In genomic region chr13:28622286-28622685, GRCh38 we compare ENCODE assay signal across 19 cellular contexts. TPM values are rescaled to one million over a fixed set of nuclear protein-coding genes. Genes with fewer than 3 reads are reported as not detected.
DNase-seq lines count a peak whose midpoint lies in the region; ATAC-seq and TF ChIP-seq lines count a peak whose summit lies in the region.
"Had no signal": no experiment of that assay in that cellular context is flagged by ENCODE, and none has a peak within 500 bp of the region (broad histone marks: within the 10 kb centered on the region; RNA-seq: fewer than 3 reads in every experiment).

No MANE protein-coding gene starts in this region.

- H3K9ac ChIP-seq in colonic mucosa (ENCODE audit: low read depth in 2 of 2, low read length in 2 of 2) = no peak overlapping the region

- H3K9me3 ChIP-seq in colonic mucosa = no peaks in the 10 kb centered on the region
- H3K9me3 ChIP-seq in lung (ENCODE audit: control insufficient read depth in 2 of 2, insufficient read depth in 1 of 2, low read length in 1 of 2) = no peaks in the 10 kb centered on the region
- H3K9me3 ChIP-seq in CD4-positive, alpha-beta T cell (ENCODE audit: control insufficient read depth, low read length) = no peaks in the 10 kb centered on the region
- H3K9me3 ChIP-seq: prostate gland had no signal

- ATAC-seq in lung (ENCODE audit: insufficient read depth, low FRiP score) (peak; percentile 49), GM21723 (IDR thresholded peaks at IDR 0.05; ENCODE audit: unreplicated experiment) (no peak)
- no peak for ATAC-seq in CD4-positive, alpha-beta T cell (ENCODE audit: poor library complexity)
- ATAC-seq in activated CD8-positive, alpha-beta T cell treated with anti-CD3 and anti-CD28 coated beads, Interleukin-2, amount 10 ng/mL, durations not matched to agents 7 days and 5 days = no peak
- ATAC-seq: HCT116, natural killer cell, SK-N-SH treated with all-trans-retinoic acid at 6 μM for 48 hours had no signal

- DNase-seq in MV-4-11 (lab: John Stamatoyannopoulos, UW) (peak; percentile 94), colonic mucosa (peak; percentile 22), lung (ENCODE audit: low spot score) (peak; percentile 47), substantia nigra (lab: John Stamatoyannopoulos, UW) (peak in 21 of 49 donors; percentile 2 to 68 (median 26))
- DNase-seq in CD4-positive, alpha-beta T cell = no peak
- no peak for DNase-seq in activated CD4-positive, alpha-beta T cell treated with anti-CD3 and anti-CD28 coated beads for 1 hour
- DNase-seq in activated CD8-positive, alpha-beta T cell treated with anti-CD3 and anti-CD28 coated beads, Interleukin-2, amount 10 ng/mL, durations not matched to agents 7 days and 5 days = no peak
- DNase-seq: activated CD4-positive, alpha-beta T cell treated with anti-CD3 and anti-CD28 coated beads, Interleukin-2, amount 50 U/mL, for 1 hour; activated T-cell treated with anti-CD3 and anti-CD28 coated beads, Interleukin-2, amount 50 U/mL, for 24 hours; effector memory CD4-positive, alpha-beta T cell; natural killer cell; NCI-H2081 treated with DMSO at 0.1 percent for 48 hours; NCI-H524 treated with DMSO at 0.1 percent for 48 hours had no signal

- POLR2A ChIA-PET in CD4-positive, alpha-beta T cell (lab: Charles Lee) = no interaction called here
- POLR2A ChIA-PET in activated CD8-positive, alpha-beta T cell treated with anti-CD3 and anti-CD28 coated beads, Interleukin-2, amount 10 ng/mL, durations not matched to agents 7 days and 5 days (lab: Charles Lee) = no interaction called here

- CTCF ChIA-PET in CD4-positive, alpha-beta T cell (lab: Charles Lee) = no interaction called here
- CTCF ChIA-PET in activated CD8-positive, alpha-beta T cell treated with anti-CD3 and anti-CD28 coated beads, Interleukin-2, amount 10 ng/mL, durations not matched to agents 7 days and 5 days (lab: Charles Lee) = no interaction called here

- H3K4me1 ChIP-seq in colonic mucosa (no peaks in the 10 kb centered on the region), lung (ENCODE audit: control insufficient read depth in 2 of 2, insufficient read depth in 2 of 2, low read length in 2 of 2) (peaks cover 0 to 2% of the 10 kb centered on the region in 2 donors)
- H3K4me1 ChIP-seq: prostate gland had no signal

- no peak overlapping the region for H3K27ac Mint-ChIP-seq in CD4-positive, alpha-beta T cell
- no peak overlapping the region for H3K27ac Mint-ChIP-seq in activated CD8-positive, alpha-beta T cell treated with anti-CD3 and anti-CD28 coated beads, Interleukin-2, amount 10 ng/mL, durations not matched to agents 7 days and 5 days
- H3K27ac Mint-ChIP-seq: activated naive CD8-positive, alpha-beta T cell; activated T-cell treated with anti-CD3 and anti-CD28 coated beads, Interleukin-2, amount 50 U/mL, for 24 hours; natural killer cell; stimulated activated naive CD8-positive, alpha-beta T cell treated with anti-CD3 and anti-CD28 coated beads, Interleukin-15, Interleukin-2, amounts not matched to agents 100 ng/mL and 50 ng/mL, for 24 hours had no signal

- no peaks in the 10 kb centered on the region for H3K36me3 ChIP-seq in colonic mucosa
- no peaks in the 10 kb centered on the region for H3K36me3 ChIP-seq in lung (ENCODE audit: control insufficient read depth in 2 of 2, insufficient read depth in 2 of 2, low read length in 2 of 2)
- H3K36me3 ChIP-seq: prostate gland had no signal

- H3K4me3 Mint-ChIP-seq in CD4-positive, alpha-beta T cell = no peak overlapping the region
- no peak overlapping the region for H3K4me3 Mint-ChIP-seq in activated CD8-positive, alpha-beta T cell treated with anti-CD3 and anti-CD28 coated beads, Interleukin-2, amount 10 ng/mL, durations not matched to agents 7 days and 5 days
- H3K4me3 Mint-ChIP-seq: activated naive CD8-positive, alpha-beta T cell; activated T-cell treated with anti-CD3 and anti-CD28 coated beads, Interleukin-2, amount 50 U/mL, for 24 hours; natural killer cell; stimulated activated naive CD8-positive, alpha-beta T cell treated with anti-CD3 and anti-CD28 coated beads, Interleukin-15, Interleukin-2, amounts not matched to agents 100 ng/mL and 50 ng/mL, for 24 hours had no signal

- no peaks in the 10 kb centered on the region for H3K27me3 Mint-ChIP-seq in CD4-positive, alpha-beta T cell
- peaks cover 1% of the 10 kb centered on the region for H3K27me3 Mint-ChIP-seq in activated CD8-positive, alpha-beta T cell treated with anti-CD3 and anti-CD28 coated beads, Interleukin-2, amount 10 ng/mL, durations not matched to agents 7 days and 5 days (ENCODE audit: low read depth)
- H3K27me3 Mint-ChIP-seq: activated naive CD8-positive, alpha-beta T cell; stimulated activated naive CD8-positive, alpha-beta T cell treated with anti-CD3 and anti-CD28 coated beads, Interleukin-15, Interleukin-2, amounts not matched to agents 100 ng/mL and 50 ng/mL, for 24 hours had no signal

- H3K36me3 Mint-ChIP-seq in CD4-positive, alpha-beta T cell (ENCODE audit: low read depth) = no peaks in the 10 kb centered on the region
- no peaks in the 10 kb centered on the region for H3K36me3 Mint-ChIP-seq in activated CD8-positive, alpha-beta T cell treated with anti-CD3 and anti-CD28 coated beads, Interleukin-2, amount 10 ng/mL, durations not matched to agents 7 days and 5 days (ENCODE audit: low read depth)
- H3K36me3 Mint-ChIP-seq: activated naive CD8-positive, alpha-beta T cell; natural killer cell had no signal

- 40 to 73% methylated on average over 8 of the region's 8 CpGs for WGBS in lung, 2 donors

- intact Hi-C loops in colonic mucosa (cut with DNase I) = no loop called here
- intact Hi-C loops in CD4-positive, alpha-beta T cell (cut with DNase I, micrococcal nuclease) = no loop called here

- H3K27ac ChIP-seq in colonic mucosa (no peak overlapping the region), lung (ENCODE audit: low read depth in 1 of 2, low read length in 1 of 2) (no peak overlapping the region), substantia nigra (ENCODE audit: low read depth, low read length, poor library complexity, severe bottlenecking) (peak overlapping the region; percentile 20)
- H3K27ac ChIP-seq in CD4-positive, alpha-beta T cell (ENCODE audit: low read depth, low read length) = no peak overlapping the region
- H3K27ac ChIP-seq: prostate gland had no signal

- TF ChIP-seq CTCF in colonic mucosa (IDR thresholded peaks at IDR 0.05) (no peak), lung (IDR thresholded peaks at IDR 0.05; ENCODE audit: control extremely low read depth, extremely low read depth) (no peak)
- TF ChIP-seq CTCF in CD4-positive, alpha-beta T cell (IDR thresholded peaks at IDR 0.05) = no peak

- no peaks in the 10 kb centered on the region for H3K27me3 ChIP-seq in colonic mucosa
- no peaks in the 10 kb centered on the region for H3K27me3 ChIP-seq in lung (ENCODE audit: control insufficient read depth, insufficient read depth)
- H3K27me3 ChIP-seq in CD4-positive, alpha-beta T cell (ENCODE audit: control insufficient read depth, insufficient read depth, low read length) = no peaks in the 10 kb centered on the region

- no peaks in the 10 kb centered on the region for H3K9me3 Mint-ChIP-seq in CD4-positive, alpha-beta T cell
- no peaks in the 10 kb centered on the region for H3K9me3 Mint-ChIP-seq in activated CD8-positive, alpha-beta T cell treated with anti-CD3 and anti-CD28 coated beads, Interleukin-2, amount 10 ng/mL, durations not matched to agents 7 days and 5 days (ENCODE audit: insufficient read depth)
- H3K9me3 Mint-ChIP-seq: activated T-cell treated with anti-CD3 and anti-CD28 coated beads, Interleukin-2, amount 50 U/mL, for 24 hours; natural killer cell; stimulated activated naive CD8-positive, alpha-beta T cell treated with anti-CD3 and anti-CD28 coated beads, Interleukin-15, Interleukin-2, amounts not matched to agents 100 ng/mL and 50 ng/mL, for 24 hours had no signal

- H3K4me3 ChIP-seq in colonic mucosa = no peak overlapping the region
- no peak overlapping the region for H3K4me3 ChIP-seq in lung
- H3K4me3 ChIP-seq: prostate gland had no signal

- no peaks in the 10 kb centered on the region for H3K4me1 Mint-ChIP-seq in CD4-positive, alpha-beta T cell (ENCODE audit: low read depth)
- H3K4me1 Mint-ChIP-seq in activated CD8-positive, alpha-beta T cell treated with anti-CD3 and anti-CD28 coated beads, Interleukin-2, amount 10 ng/mL, durations not matched to agents 7 days and 5 days (ENCODE audit: low read depth) = peaks cover 10% of the 10 kb centered on the region

RNA-seq across cellular contexts. Expression of gene POMP, which starts 36.6 kb away (rescaled TPM):
- 10 to 100 TPM; 82.0 to 94.1 TPM for total RNA-seq in colonic mucosa
- total RNA-seq in lung = 10 to 100 TPM; 33.6 to 63.7 TPM
- 10 to 100 TPM; 82.0 to 89.9 TPM for polyA plus RNA-seq in lung
- 10 to 100 TPM; 25.8 to 28.5 TPM for total RNA-seq in CD4-positive, alpha-beta T cell
- total RNA-seq in activated CD8-positive, alpha-beta T cell treated with anti-CD3 and anti-CD28 coated beads, Interleukin-2, amount 10 ng/mL, durations not matched to agents 7 days and 5 days = 10 to 100 TPM; 90.7 to 94.5 TPM

Comparison
In these comparisons a context has a peak if more than half of its experiments do, and no peak if none do; other contexts are left out.
1. DNase-seq: peak in MV-4-11 (single experiment), colonic mucosa (single experiment) and lung (single experiment); none in CD4-positive, alpha-beta T cell (0 of 10), activated CD4-positive, alpha-beta T cell treated with anti-CD3 and anti-CD28 coated beads for 1 hour (single experiment) and activated CD8-positive, alpha-beta T cell treated with anti-CD3 and anti-CD28 coated beads, Interleukin-2, amount 10 ng/mL, durations not matched to agents 7 days and 5 days (single experiment).